In genomic region chr7:133445617-133446016, GRCh38 we compare ENCODE assay signal across 35 cellular contexts.
"Had no signal": no experiment of that assay in that cellular context is flagged by ENCODE, and none has a peak within 500 bp of the region (broad histone marks: within the 10 kb centered on the region; RNA-seq: fewer than 3 reads in every experiment).

No MANE protein-coding gene starts in this region.

- H3K36me3 ChIP-seq: MG63 had no signal

- H3K9me3 ChIP-seq: MG63 had no signal

- H3K27me3 ChIP-seq: MG63 had no signal

- H3K4me3 ChIP-seq: MG63 had no signal

- DNase-seq: Kasumi-1, MG63, MM.1S, MV-4-11, NCI-H1048, NCI-H1092, NCI-H1092 treated with DMSO at 0.1 percent for 48 hours, NCI-H1105, NCI-H1105 treated with DMSO at 0.1 percent for 48 hours, NCI-H1417, NCI-H1417 treated with DMSO at 0.1 percent for 48 hours, NCI-H1436, NCI-H1436 treated with DMSO at 0.1 percent for 48 hours, NCI-H146, NCI-H1694, NCI-H1694 treated with DMSO at 0.1 percent for 48 hours, NCI-H187, NCI-H187 treated with DMSO at 0.1 percent for 48 hours, NCI-H1930, NCI-H2029, NCI-H2029 treated with DMSO at 0.1 percent for 48 hours, NCI-H2081, NCI-H2081 treated with DMSO at 0.1 percent for 48 hours, NCI-H2107, NCI-H2171, NCI-H2171 treated with DMSO at 0.1 percent for 48 hours, NCI-H2227 treated with DMSO at 0.1 percent for 48 hours, NCI-H226, NCI-H345, NCI-H446, NCI-H446 treated with DMSO at 0.1 percent for 48 hours, NCI-H510A, NCI-H510A treated with DMSO at 0.1 percent for 48 hours, NCI-H524, NCI-H524 treated with DMSO at 0.1 percent for 48 hours had no signal
